ENCODE assay signal across 2 cellular contexts in genomic region chr7:105759670-105760548, GRCh38.
TF ChIP-seq lines count a peak whose summit lies in the region.

No MANE protein-coding gene starts in this region.

TF ChIP-seq in IMR-90, 13 proteins besides CTCF, POLR2A, EP300 and RAD21:
- TF ChIP-seq RFX5 (IDR thresholded peaks at IDR 0.05; ENCODE audit: low read depth, low read length): no peak
- TF ChIP-seq ELK1 (IDR thresholded peaks at IDR 0.05; ENCODE audit: borderline replicate concordance, low read depth, low read length): no peak
- no peak for TF ChIP-seq USF2 (IDR thresholded peaks at IDR 0.05; ENCODE audit: low read depth, low read length)
- TF ChIP-seq CEBPB (IDR thresholded peaks at IDR 0.05; ENCODE audit: low read depth, low read length): no peak
- TF ChIP-seq BHLHE40 (IDR thresholded peaks at IDR 0.05; ENCODE audit: low read depth, low read length): no peak
- no peak for TF ChIP-seq MAFK (IDR thresholded peaks at IDR 0.05; ENCODE audit: low read depth, low read length)
- peak; percentile 90 for TF ChIP-seq SMC3 (IDR thresholded peaks at IDR 0.05; ENCODE audit: low read depth, low read length)
- no peak for TF ChIP-seq MAZ (IDR thresholded peaks at IDR 0.05; ENCODE audit: borderline replicate concordance, low read depth, low read length)

TF ChIP-seq in H1, 55 proteins besides CTCF, POLR2A, EP300 and RAD21:
- no peak for TF ChIP-seq CHD2 (IDR thresholded peaks at IDR 0.05; ENCODE audit: low read length)
